10 cellular contexts compared by ENCODE assay signal in genomic region chr7:142420554-142421362, GRCh38.
DNase-seq lines count a peak whose midpoint lies in the region; ATAC-seq, FAIRE-seq and TF ChIP-seq lines count a peak whose summit lies in the region.
"Had no signal": no experiment of that assay in that cellular context is flagged by ENCODE, and none has a peak within 500 bp of the region (broad histone marks: within the 10 kb centered on the region; RNA-seq: fewer than 3 reads in every experiment).

No MANE protein-coding gene starts in this region.

- H3K9me3 ChIP-seq in A549 (no peaks in the 10 kb centered on the region), RWPE2 (ENCODE audit: severe bottlenecking) (no peaks in the 10 kb centered on the region)

- WGBS in A549 (ENCODE audit: missing lambda C conversion rate) = 44% methylated on average over 5 of the region's 5 CpGs

- H3K4me3 ChIP-seq in A549 (no peak overlapping the region), RWPE2 (ENCODE audit: severe bottlenecking) (no peak overlapping the region), foreskin fibroblast (ENCODE audit: low read depth in 1 of 2, low read length in 2 of 2) (no peak overlapping the region)

- POLR2A ChIA-PET in A549 (lab: Yijun Ruan, JAX) = no interaction called here

- TF ChIP-seq POLR2A in A549 (IDR thresholded peaks at IDR 0.05; ENCODE audit: low read length) = no peak

- no peaks in the 10 kb centered on the region for H3K36me3 ChIP-seq in RWPE2 (ENCODE audit: low read depth)

- H3K4me2 ChIP-seq in A549 = no peak overlapping the region

- no peak for FAIRE-seq in A549 (lab: Jason Lieb, UNC)

- DNase-seq in A549 (ENCODE audit: low read depth in 1 of 2, low spot score in 1 of 2) (peak; percentile 8 to 9), GM13976 (ENCODE audit: low spot score) (no peak), RWPE2 (ENCODE audit: low spot score) (no peak), foreskin fibroblast (peak; percentile 37 to 69), omental fat pad (ENCODE audit: low spot score) (no peak), NCI-H1694 (lab: John Stamatoyannopoulos, UW) (no peak)
- no peak for DNase-seq in activated naive CD4-positive, alpha-beta T cell treated with anti-CD3 and anti-CD28 coated beads, Interleukin-2, amount 50 U/mL, for 72 hours (ENCODE audit: low spot score in 2 of 2)
- DNase-seq: NCI-H510A; stimulated activated naive B cell treated with anti-CD40 and anti-IgM and Interleukin-4, amounts not matched to agents 10 μg/mL and 1 μg/mL and 100 μg/mL, for 72 hours had no signal

- no peak overlapping the region for H3K27ac Mint-ChIP-seq in activated naive CD4-positive, alpha-beta T cell treated with anti-CD3 and anti-CD28 coated beads, Interleukin-2, amount 50 U/mL, for 72 hours
- H3K27ac Mint-ChIP-seq: stimulated activated naive B cell treated with anti-CD40 and anti-IgM and Interleukin-4, amounts not matched to agents 10 μg/mL and 1 μg/mL and 100 μg/mL, for 72 hours had no signal

- H3K9me3 Mint-ChIP-seq in activated naive CD4-positive, alpha-beta T cell treated with anti-CD3 and anti-CD28 coated beads, Interleukin-2, amount 50 U/mL, for 72 hours = no peaks in the 10 kb centered on the region
- H3K9me3 Mint-ChIP-seq: stimulated activated naive B cell treated with anti-CD40 and anti-IgM and Interleukin-4, amounts not matched to agents 10 μg/mL and 1 μg/mL and 100 μg/mL, for 72 hours had no signal

- no peak overlapping the region for H3K27ac ChIP-seq in A549
- H3K27ac ChIP-seq in RWPE2 (ENCODE audit: poor library complexity, severe bottlenecking) = no peak overlapping the region

- 0 out of 3 replicates have a peak, but pooled peaks have one; percentile 13 for TF ChIP-seq CTCF in A549 (IDR thresholded peaks at IDR 0.05)
- TF ChIP-seq CTCF in GM13976 (IDR thresholded peaks at IDR 0.05; ENCODE audit: borderline replicate concordance, control extremely low read depth, extremely low read depth, insufficient read depth, missing control alignments) = peak; percentile 2
- peak; percentile 11 for TF ChIP-seq CTCF in RWPE2 (IDR thresholded peaks at IDR 0.05; ENCODE audit: poor library complexity, severe bottlenecking)
- peak; percentile 66 for TF ChIP-seq CTCF in foreskin fibroblast (IDR thresholded peaks at IDR 0.05; ENCODE audit: low read depth, low read length)
- no peak for TF ChIP-seq CTCF in omental fat pad (IDR thresholded peaks at IDR 0.05)

- in situ Hi-C loops in GM13976 (cut with MboI; ENCODE audit: low sequenced_read_pairs, unreplicated experiment) = no loop called here

- no peak for TF ChIP-seq EP300 in A549 (IDR thresholded peaks at IDR 0.05)

- peak; percentile 51 to 78; a peak in 3 of 6 replicates for ATAC-seq in A549
- ATAC-seq in RWPE2 (ENCODE audit: low read depth) = peak; percentile 27; the same call in 1 of the 3 replicates
- no peak for ATAC-seq in omental fat pad (ENCODE audit: low FRiP score)
- ATAC-seq in esophagus mucosa = no peak
- ATAC-seq in activated naive CD4-positive, alpha-beta T cell treated with anti-CD3 and anti-CD28 coated beads, Interleukin-2, amount 50 U/mL, for 72 hours = no peak
- ATAC-seq: stimulated activated naive B cell treated with anti-CD40 and anti-IgM and Interleukin-4, amounts not matched to agents 10 μg/mL and 1 μg/mL and 100 μg/mL, for 72 hours had no signal

- no peaks in the 10 kb centered on the region for H3K27me3 ChIP-seq in RWPE2 (ENCODE audit: insufficient read depth, poor library complexity, severe bottlenecking)

- CTCF ChIA-PET in A549 (lab: Yijun Ruan, JAX) = interaction anchor here (0.6 kb wide), 2 partner anchors 21 to 392 kb away, joined by 3 read pairs; no protein-coding TSS in a partner anchor

- H3K4me1 ChIP-seq in A549 = no peaks in the 10 kb centered on the region
- no peaks in the 10 kb centered on the region for H3K4me1 ChIP-seq in RWPE2 (ENCODE audit: insufficient read depth, poor library complexity, severe bottlenecking)

- TF ChIP-seq RAD21 in A549 (conservative IDR thresholded peaks at IDR 0.05 in 1 of 2, IDR thresholded peaks at IDR 0.05 in 1 of 2) = peak in 1 of 2 experiments; percentile 42; a peak in 2 of 5 replicates

- H3K36me3 Mint-ChIP-seq in activated naive CD4-positive, alpha-beta T cell treated with anti-CD3 and anti-CD28 coated beads, Interleukin-2, amount 50 U/mL, for 72 hours = no peaks in the 10 kb centered on the region
- H3K36me3 Mint-ChIP-seq: stimulated activated naive B cell treated with anti-CD40 and anti-IgM and Interleukin-4, amounts not matched to agents 10 μg/mL and 1 μg/mL and 100 μg/mL, for 72 hours had no signal

TF ChIP-seq in A549, 52 proteins besides CTCF, POLR2A, EP300 and RAD21:
- TF ChIP-seq JUN (IDR thresholded peaks at IDR 0.05) (no peak), REST (IDR thresholded peaks at IDR 0.05) (peak; percentile 29; the same call in 1 of the 2 replicates)

Comparison
In these comparisons a context has a peak if more than half of its experiments do, and no peak if none do; other contexts are left out.
1. ATAC-seq: peak in A549 (2 of 2) and RWPE2 (single experiment); none in omental fat pad (single experiment), esophagus mucosa (single experiment) and activated naive CD4-positive, alpha-beta T cell treated with anti-CD3 and anti-CD28 coated beads, Interleukin-2, amount 50 U/mL, for 72 hours (0 of 2).
2. DNase-seq: peak in A549 (2 of 2) and foreskin fibroblast (2 of 2); none in GM13976 (single experiment), RWPE2 (single experiment), omental fat pad (single experiment), activated naive CD4-positive, alpha-beta T cell treated with anti-CD3 and anti-CD28 coated beads, Interleukin-2, amount 50 U/mL, for 72 hours (0 of 2) and NCI-H1694 (single experiment).
3. CTCF ChIP-seq: peak in A549 (single experiment), GM13976 (single experiment), RWPE2 (single experiment) and foreskin fibroblast (single experiment); none in omental fat pad (0 of 3).